Comparison of ENCODE assay signal across 2 cellular contexts in the genomic region with DNA sequence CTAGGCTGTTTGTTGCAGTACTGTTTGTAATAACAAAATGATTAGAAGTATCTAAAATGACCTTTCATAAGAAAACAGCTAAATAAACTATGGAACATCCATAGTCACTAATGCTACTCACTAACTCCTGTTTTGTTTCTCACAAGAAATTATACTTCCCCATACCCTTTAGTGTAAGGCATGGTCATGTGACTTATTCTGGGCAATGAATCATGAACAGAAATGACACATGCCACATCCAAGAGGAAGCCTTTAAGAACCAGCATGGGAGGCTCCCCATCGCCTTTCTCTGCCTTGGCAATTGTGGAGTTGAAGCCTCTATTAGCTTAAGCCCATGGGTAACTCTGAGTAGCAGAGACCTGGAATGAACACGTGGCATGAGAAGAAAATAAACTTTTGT.
A peak's percentile ranks its signal among the peaks of the same experiment; 100 is the strongest.
TF ChIP-seq lines count a peak whose summit lies in the region.

No MANE protein-coding gene starts in this region.

TF ChIP-seq in HEK293T, 16 proteins besides CTCF, POLR2A, EP300 and RAD21 (continued from another document):
- TF ChIP-seq L3MBTL2 (conservative IDR thresholded peaks at IDR 0.05), result no peak
- TF ChIP-seq, protein P1, sequence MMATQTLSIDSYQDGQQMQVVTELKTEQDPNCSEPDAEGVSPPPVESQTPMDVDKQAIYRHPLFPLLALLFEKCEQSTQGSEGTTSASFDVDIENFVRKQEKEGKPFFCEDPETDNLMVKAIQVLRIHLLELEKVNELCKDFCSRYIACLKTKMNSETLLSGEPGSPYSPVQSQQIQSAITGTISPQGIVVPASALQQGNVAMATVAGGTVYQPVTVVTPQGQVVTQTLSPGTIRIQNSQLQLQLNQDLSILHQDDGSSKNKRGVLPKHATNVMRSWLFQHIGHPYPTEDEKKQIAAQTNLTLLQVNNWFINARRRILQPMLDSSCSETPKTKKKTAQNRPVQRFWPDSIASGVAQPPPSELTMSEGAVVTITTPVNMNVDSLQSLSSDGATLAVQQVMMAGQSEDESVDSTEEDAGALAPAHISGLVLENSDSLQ (IDR thresholded peaks at IDR 0.05), result peak; percentile 25; the same call in 1 of the 2 replicates

TF ChIP-seq in K562, 482 proteins besides CTCF, POLR2A, EP300 and RAD21:
- TF ChIP-seq USF2 (CRISPR knock-in tag; IDR thresholded peaks at IDR 0.05) (0 out of 2 replicates have a peak, but pooled peaks have one; percentile 16), MEIS2 (IDR thresholded peaks at IDR 0.05; ENCODE audit: partially characterized antibody) (peak; percentile 80), TFE3 (CRISPR knock-in tag; IDR thresholded peaks at IDR 0.05) (peak; percentile 84), NRF1 (conservative IDR thresholded peaks at IDR 0.05 in 1 of 2, IDR thresholded peaks at IDR 0.05 in 1 of 2) (no peak), RAD51 (IDR thresholded peaks at IDR 0.05; ENCODE audit: borderline replicate concordance, low read depth) (peak; percentile 39; the same call in 1 of the 2 replicates)
- TF ChIP-seq, protein P2, sequence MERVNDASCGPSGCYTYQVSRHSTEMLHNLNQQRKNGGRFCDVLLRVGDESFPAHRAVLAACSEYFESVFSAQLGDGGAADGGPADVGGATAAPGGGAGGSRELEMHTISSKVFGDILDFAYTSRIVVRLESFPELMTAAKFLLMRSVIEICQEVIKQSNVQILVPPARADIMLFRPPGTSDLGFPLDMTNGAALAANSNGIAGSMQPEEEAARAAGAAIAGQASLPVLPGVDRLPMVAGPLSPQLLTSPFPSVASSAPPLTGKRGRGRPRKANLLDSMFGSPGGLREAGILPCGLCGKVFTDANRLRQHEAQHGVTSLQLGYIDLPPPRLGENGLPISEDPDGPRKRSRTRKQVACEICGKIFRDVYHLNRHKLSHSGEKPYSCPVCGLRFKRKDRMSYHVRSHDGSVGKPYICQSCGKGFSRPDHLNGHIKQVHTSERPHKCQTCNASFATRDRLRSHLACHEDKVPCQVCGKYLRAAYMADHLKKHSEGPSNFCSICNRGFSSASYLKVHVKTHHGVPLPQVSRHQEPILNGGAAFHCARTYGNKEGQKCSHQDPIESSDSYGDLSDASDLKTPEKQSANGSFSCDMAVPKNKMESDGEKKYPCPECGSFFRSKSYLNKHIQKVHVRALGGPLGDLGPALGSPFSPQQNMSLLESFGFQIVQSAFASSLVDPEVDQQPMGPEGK (CRISPR knock-in tag; IDR thresholded peaks at IDR 0.05; ENCODE audit: borderline replicate concordance), result no peak
- TF ChIP-seq, protein P1 (IDR thresholded peaks at IDR 0.05), result peak; percentile 75
- TF ChIP-seq, protein P3, sequence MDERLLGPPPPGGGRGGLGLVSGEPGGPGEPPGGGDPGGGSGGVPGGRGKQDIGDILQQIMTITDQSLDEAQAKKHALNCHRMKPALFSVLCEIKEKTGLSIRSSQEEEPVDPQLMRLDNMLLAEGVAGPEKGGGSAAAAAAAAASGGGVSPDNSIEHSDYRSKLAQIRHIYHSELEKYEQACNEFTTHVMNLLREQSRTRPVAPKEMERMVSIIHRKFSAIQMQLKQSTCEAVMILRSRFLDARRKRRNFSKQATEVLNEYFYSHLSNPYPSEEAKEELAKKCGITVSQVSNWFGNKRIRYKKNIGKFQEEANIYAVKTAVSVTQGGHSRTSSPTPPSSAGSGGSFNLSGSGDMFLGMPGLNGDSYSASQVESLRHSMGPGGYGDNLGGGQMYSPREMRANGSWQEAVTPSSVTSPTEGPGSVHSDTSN (CRISPR knock-in tag; IDR thresholded peaks at IDR 0.05; ENCODE audit: low read depth), result no peak
- TF ChIP-seq, protein P3 (tag; conservative IDR thresholded peaks at IDR 0.05; ENCODE audit: low read depth), result 0 out of 2 replicates have a peak, but pooled peaks have one; percentile 43
TF ChIP-seq in K562: peak in this region for 6.
